Comparison of ENCODE assay signal across 2 cellular contexts in genomic region chr15:78307977-78308376, GRCh38.
TF ChIP-seq lines count a peak whose summit lies in the region.

No MANE protein-coding gene starts in this region.

TF ChIP-seq in HepG2, 621 proteins besides CTCF, POLR2A, EP300 and RAD21:
- TF ChIP-seq, protein P1, sequence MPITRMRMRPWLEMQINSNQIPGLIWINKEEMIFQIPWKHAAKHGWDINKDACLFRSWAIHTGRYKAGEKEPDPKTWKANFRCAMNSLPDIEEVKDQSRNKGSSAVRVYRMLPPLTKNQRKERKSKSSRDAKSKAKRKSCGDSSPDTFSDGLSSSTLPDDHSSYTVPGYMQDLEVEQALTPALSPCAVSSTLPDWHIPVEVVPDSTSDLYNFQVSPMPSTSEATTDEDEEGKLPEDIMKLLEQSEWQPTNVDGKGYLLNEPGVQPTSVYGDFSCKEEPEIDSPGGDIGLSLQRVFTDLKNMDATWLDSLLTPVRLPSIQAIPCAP (CRISPR knock-in tag; IDR thresholded peaks at IDR 0.05; ENCODE audit: low read depth) = no peak
- TF ChIP-seq ZNF614 (CRISPR knock-in tag; IDR thresholded peaks at IDR 0.05; ENCODE audit: borderline replicate concordance) = no peak
- TF ChIP-seq TOPORS (CRISPR knock-in tag; IDR thresholded peaks at IDR 0.05) = no peak
- TF ChIP-seq TFDP1 (CRISPR knock-in tag; IDR thresholded peaks at IDR 0.05; ENCODE audit: borderline replicate concordance) = no peak
- TF ChIP-seq ZNF773 (CRISPR knock-in tag; IDR thresholded peaks at IDR 0.05; ENCODE audit: borderline replicate concordance) = no peak
- no peak for TF ChIP-seq ZNF138 (CRISPR knock-in tag; IDR thresholded peaks at IDR 0.05; ENCODE audit: low read depth)
- TF ChIP-seq MAFG (CRISPR knock-in tag; IDR thresholded peaks at IDR 0.05) = no peak
- TF ChIP-seq GZF1 (CRISPR knock-in tag; IDR thresholded peaks at IDR 0.05) = no peak

TF ChIP-seq in endothelial cell of umbilical vein, 7 proteins besides CTCF, POLR2A, EP300 and RAD21:
- TF ChIP-seq FOS (IDR thresholded peaks at IDR 0.05; ENCODE audit: borderline replicate concordance, insufficient read depth, low read length) (no peak), EZH2 (IDR thresholded peaks at IDR 0.05; ENCODE audit: borderline replicate concordance, low read depth, low read length, severe bottlenecking) (no peak), MYC (IDR thresholded peaks at IDR 0.05; ENCODE audit: low read depth, low read length) (no peak), GATA2 (IDR thresholded peaks at IDR 0.05; ENCODE audit: insufficient read depth, insufficient read length, low read depth, low read length) (no peak)
